29 cellular contexts compared by ENCODE assay signal in genomic region chrX:94121799-94122198, GRCh38.
"Had no signal": no experiment of that assay in that cellular context is flagged by ENCODE, and none has a peak within 500 bp of the region (broad histone marks: within the 10 kb centered on the region; RNA-seq: fewer than 3 reads in every experiment).

No MANE protein-coding gene starts in this region.

- H3K27me3 ChIP-seq: suprapubic skin, testis, thyroid gland, tibial artery, transverse colon, upper lobe of left lung, upper lobe of right lung, uterus, vagina had no signal

- H3K9me3 ChIP-seq: stomach, suprapubic skin, testis, thoracic aorta, thyroid gland, tibial artery, tibial nerve, transverse colon, upper lobe of left lung, upper lobe of right lung, uterus, vagina had no signal

- H3K9me3 Mint-ChIP-seq: stimulated activated memory B cell treated with anti-CD40 and anti-IgM and Interleukin-4, amounts not matched to agents 10 μg/mL and 1 μg/mL and 100 μg/mL, for 72 hours; stimulated activated naive CD8-positive, alpha-beta T cell treated with anti-CD3 and anti-CD28 coated beads, Interleukin-15, amount 100 ng/mL, for 72 hours; stimulated activated naive CD8-positive, alpha-beta T cell treated with anti-CD3 and anti-CD28 coated beads, Interleukin-15, Interleukin-2, amounts not matched to agents 100 ng/mL and 50 ng/mL, for 24 hours; type B pancreatic cell had no signal

- H3K27ac ChIP-seq: stomach, suprapubic skin, testis, thoracic aorta, thyroid gland, tibial artery, tibial nerve, transverse colon, upper lobe of left lung, upper lobe of right lung, uterus, vagina had no signal

- H3K4me3 ChIP-seq: stomach, suprapubic skin, testis, thoracic aorta, thyroid gland, tibial artery, tibial nerve, transverse colon, upper lobe of left lung, upper lobe of right lung, uterus, vagina had no signal

- ATAC-seq: stimulated activated effector memory CD8-positive, alpha-beta T cell treated with anti-CD3 and anti-CD28 coated beads, Interleukin-12 subunit alpha, Interleukin-12 subunit beta, amount 100 ng/mL, for 72 hours; stimulated activated memory B cell treated with anti-CD40 and anti-IgM and Interleukin-4, amounts not matched to agents 10 μg/mL and 1 μg/mL and 100 μg/mL, for 72 hours; stimulated activated naive B cell treated with anti-CD40 and anti-IgM and Interleukin-4, amounts not matched to agents 10 μg/mL and 1 μg/mL and 100 μg/mL, for 72 hours; stimulated activated naive CD8-positive, alpha-beta T cell treated with anti-CD3 and anti-CD28 coated beads, Interleukin-15, amount 100 ng/mL, for 72 hours; stimulated activated naive CD8-positive, alpha-beta T cell treated with anti-CD3 and anti-CD28 coated beads, Interleukin-15, Interleukin-2, amounts not matched to agents 100 U/mL and 50 U/mL, for 24 hours; upper lobe of right lung had no signal

- H3K4me1 Mint-ChIP-seq: stimulated activated effector memory CD8-positive, alpha-beta T cell treated with anti-CD3 and anti-CD28 coated beads, Interleukin-12 subunit alpha, Interleukin-12 subunit beta, amount 100 ng/mL, for 72 hours; stimulated activated memory B cell treated with anti-CD40 and anti-IgM and Interleukin-4, amounts not matched to agents 10 μg/mL and 1 μg/mL and 100 μg/mL, for 72 hours; stimulated activated naive B cell treated with anti-CD40 and anti-IgM and Interleukin-4, amounts not matched to agents 10 μg/mL and 1 μg/mL and 100 μg/mL, for 72 hours; stimulated activated naive CD8-positive, alpha-beta T cell treated with anti-CD3 and anti-CD28 coated beads, Interleukin-15, amount 100 ng/mL, for 72 hours had no signal

- H3K36me3 ChIP-seq: stomach, suprapubic skin, thoracic aorta, thyroid gland, tibial artery, tibial nerve, transverse colon, upper lobe of left lung, upper lobe of right lung, uterus, vagina had no signal

- H3K4me3 Mint-ChIP-seq: stimulated activated effector memory CD8-positive, alpha-beta T cell treated with anti-CD3 and anti-CD28 coated beads, Interleukin-12 subunit alpha, Interleukin-12 subunit beta, amount 100 ng/mL, for 72 hours; stimulated activated memory B cell treated with anti-CD40 and anti-IgM and Interleukin-4, amounts not matched to agents 10 μg/mL and 1 μg/mL and 100 μg/mL, for 72 hours; stimulated activated naive B cell treated with anti-CD40 and anti-IgM and Interleukin-4, amounts not matched to agents 10 μg/mL and 1 μg/mL and 100 μg/mL, for 72 hours; stimulated activated naive CD8-positive, alpha-beta T cell treated with anti-CD3 and anti-CD28 coated beads, Interleukin-15, amount 100 ng/mL, for 72 hours; stimulated activated naive CD8-positive, alpha-beta T cell treated with anti-CD3 and anti-CD28 coated beads, Interleukin-15, Interleukin-2, amounts not matched to agents 100 ng/mL and 50 ng/mL, for 24 hours; type B pancreatic cell had no signal

- DNase-seq: stimulated activated CD4-positive, alpha-beta T cell treated with anti-CD3 and anti-CD28 coated beads, Interleukin-2, amount 100 ng/mL, for 48 hours; stimulated activated CD4-positive, alpha-beta T cell treated with anti-CD3 and anti-CD28 coated beads, Interleukin-4, amount 100 ng/mL, for 1 hour; stimulated activated CD4-positive, alpha-beta T cell treated with anti-CD3 and anti-CD28 coated beads, Interleukin-4, amount 100 ng/mL, for 24 hours; stimulated activated CD4-positive, alpha-beta T cell treated with anti-CD3 and anti-CD28 coated beads, Interleukin-4, amount 100 ng/mL, for 4 hours; stimulated activated CD8-positive, alpha-beta memory T cell treated with anti-CD3 and anti-CD28 coated beads, Interleukin-4, amount 100 ng/mL, for 48 hours; stimulated activated naive B cell treated with anti-CD40 and anti-IgM and Interleukin-4, amounts not matched to agents 10 μg/mL and 1 μg/mL and 100 μg/mL, for 72 hours; stimulated activated naive CD4-positive, alpha-beta T cell; stimulated activated naive CD4-positive, alpha-beta T cell treated with Interleukin-2 at 50 U/mL for 16 hours; stimulated activated naive CD8-positive, alpha-beta T cell treated with anti-CD3 and anti-CD28 coated beads, Interleukin-15, amount 100 ng/mL, for 72 hours; stimulated activated naive CD8-positive, alpha-beta T cell treated with anti-CD3 and anti-CD28 coated beads, Interleukin-15, Interleukin-2, amounts not matched to agents 100 U/mL and 50 U/mL, for 24 hours; stomach; substantia nigra; testis; thyroid gland; tibial artery; transverse colon; trophoblast cell; upper lobe of left lung; upper lobe of right lung; uterus had no signal

- H3K27me3 Mint-ChIP-seq: stimulated activated memory B cell treated with anti-CD40 and anti-IgM and Interleukin-4, amounts not matched to agents 10 μg/mL and 1 μg/mL and 100 μg/mL, for 72 hours; stimulated activated naive B cell treated with anti-CD40 and anti-IgM and Interleukin-4, amounts not matched to agents 10 μg/mL and 1 μg/mL and 100 μg/mL, for 72 hours; stimulated activated naive CD8-positive, alpha-beta T cell treated with anti-CD3 and anti-CD28 coated beads, Interleukin-15, amount 100 ng/mL, for 72 hours; stimulated activated naive CD8-positive, alpha-beta T cell treated with anti-CD3 and anti-CD28 coated beads, Interleukin-15, Interleukin-2, amounts not matched to agents 100 ng/mL and 50 ng/mL, for 24 hours; type B pancreatic cell had no signal

- H3K27ac Mint-ChIP-seq: stimulated activated effector memory CD8-positive, alpha-beta T cell treated with anti-CD3 and anti-CD28 coated beads, Interleukin-12 subunit alpha, Interleukin-12 subunit beta, amount 100 ng/mL, for 72 hours; stimulated activated memory B cell treated with anti-CD40 and anti-IgM and Interleukin-4, amounts not matched to agents 10 μg/mL and 1 μg/mL and 100 μg/mL, for 72 hours; stimulated activated naive B cell treated with anti-CD40 and anti-IgM and Interleukin-4, amounts not matched to agents 10 μg/mL and 1 μg/mL and 100 μg/mL, for 72 hours; stimulated activated naive CD8-positive, alpha-beta T cell treated with anti-CD3 and anti-CD28 coated beads, Interleukin-15, amount 100 ng/mL, for 72 hours; stimulated activated naive CD8-positive, alpha-beta T cell treated with anti-CD3 and anti-CD28 coated beads, Interleukin-15, Interleukin-2, amounts not matched to agents 100 ng/mL and 50 ng/mL, for 24 hours; type B pancreatic cell had no signal

- H3K4me1 ChIP-seq: stomach, suprapubic skin, testis, thyroid gland, tibial artery, tibial nerve, transverse colon, upper lobe of left lung, upper lobe of right lung, uterus, vagina had no signal

- FAIRE-seq: urothelium cell line had no signal

- H3K36me3 Mint-ChIP-seq: stimulated activated effector memory CD8-positive, alpha-beta T cell treated with anti-CD3 and anti-CD28 coated beads, Interleukin-12 subunit alpha, Interleukin-12 subunit beta, amount 100 ng/mL, for 72 hours; stimulated activated memory B cell treated with anti-CD40 and anti-IgM and Interleukin-4, amounts not matched to agents 10 μg/mL and 1 μg/mL and 100 μg/mL, for 72 hours; stimulated activated naive B cell treated with anti-CD40 and anti-IgM and Interleukin-4, amounts not matched to agents 10 μg/mL and 1 μg/mL and 100 μg/mL, for 72 hours; type B pancreatic cell had no signal
